Comparison of ENCODE assay signal across 1 cellular context in the genomic region with DNA sequence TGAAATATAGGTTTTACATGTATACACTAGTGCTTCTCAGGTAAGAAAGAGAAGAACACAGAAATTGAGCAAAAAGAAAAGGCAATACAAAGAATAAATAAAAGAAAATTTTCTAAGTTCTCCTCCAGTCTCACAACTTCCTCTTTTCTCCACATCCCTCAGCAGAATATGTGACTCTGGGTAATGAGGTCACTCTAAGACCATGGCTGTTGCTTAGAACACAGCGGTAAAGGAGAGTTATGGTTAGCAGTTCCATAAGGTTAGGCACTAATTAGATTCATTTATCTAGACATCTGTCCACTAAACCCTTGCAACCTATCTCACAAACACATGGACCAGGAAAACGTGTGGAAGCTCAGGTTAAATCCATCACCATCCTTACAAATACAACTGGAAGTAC.
TF ChIP-seq lines count a peak whose summit lies in the region.

No MANE protein-coding gene starts in this region.

TF ChIP-seq in H1, 55 proteins besides CTCF, POLR2A, EP300 and RAD21 (continued from another document):
- TF ChIP-seq, protein P1, sequence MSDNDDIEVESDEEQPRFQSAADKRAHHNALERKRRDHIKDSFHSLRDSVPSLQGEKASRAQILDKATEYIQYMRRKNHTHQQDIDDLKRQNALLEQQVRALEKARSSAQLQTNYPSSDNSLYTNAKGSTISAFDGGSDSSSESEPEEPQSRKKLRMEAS (IDR thresholded peaks at IDR 0.05) = no peak
- TF ChIP-seq RBBP5 (IDR thresholded peaks at IDR 0.05; ENCODE audit: borderline replicate concordance, low read depth, low read length) = no peak
- no peak for TF ChIP-seq SIN3A (conservative IDR thresholded peaks at IDR 0.05 in 1 of 2, IDR thresholded peaks at IDR 0.05 in 1 of 2; ENCODE audit: low read depth in 1 of 2, low read length in 2 of 2)
- no peak for TF ChIP-seq KDM1A (IDR thresholded peaks at IDR 0.05; ENCODE audit: borderline replicate concordance, low read length)
- no peak for TF ChIP-seq SP2 (IDR thresholded peaks at IDR 0.05; ENCODE audit: low read length)
- TF ChIP-seq ZNF274 (IDR thresholded peaks at IDR 0.05; ENCODE audit: borderline replicate concordance, extremely low read depth, low read length) = no peak
- no peak for TF ChIP-seq CREB1 (IDR thresholded peaks at IDR 0.05)
- no peak for TF ChIP-seq SP1 (IDR thresholded peaks at IDR 0.05; ENCODE audit: low read depth, low read length)
- TF ChIP-seq EGR1 (IDR thresholded peaks at IDR 0.05; ENCODE audit: borderline replicate concordance, low read depth, low read length) = no peak
- TF ChIP-seq EZH2 (IDR thresholded peaks at IDR 0.05; ENCODE audit: low read depth, low read length, severe bottlenecking) = no peak
- TF ChIP-seq CBX5 (IDR thresholded peaks at IDR 0.05; ENCODE audit: low read depth, low read length) = no peak
- no peak for TF ChIP-seq TBP (IDR thresholded peaks at IDR 0.05; ENCODE audit: low read depth, low read length)
- TF ChIP-seq SIX5 (IDR thresholded peaks at IDR 0.05; ENCODE audit: low read depth, low read length) = no peak
- TF ChIP-seq ATF2 (IDR thresholded peaks at IDR 0.05; ENCODE audit: low read length) = no peak
- no peak for TF ChIP-seq BRCA1 (IDR thresholded peaks at IDR 0.05; ENCODE audit: low read depth, low read length)
